In genomic region chr22:24893341-24894070, GRCh38 we compare ENCODE assay signal across 15 cellular contexts. TPM values are rescaled to one million over a fixed set of nuclear protein-coding genes. Genes with fewer than 3 reads are reported as not detected.
DNase-seq lines count a peak whose midpoint lies in the region; ATAC-seq and TF ChIP-seq lines count a peak whose summit lies in the region.
"Had no signal": no experiment of that assay in that cellular context is flagged by ENCODE, and none has a peak within 500 bp of the region (broad histone marks: within the 10 kb centered on the region; RNA-seq: fewer than 3 reads in every experiment).

No MANE protein-coding gene starts in this region.

- intact Hi-C loops in heart right ventricle (cut with DNase I) (loop anchor here in 1 of 10 donors (5.0 kb wide), 1 partner anchor 86 kb away; the partner anchor contains the start of gene SGSM1), left cardiac atrium (cut with DNase I) (no loop called here)

- H3K27me3 Mint-ChIP-seq in effector memory CD8-positive, alpha-beta T cell: peaks cover 8 to 12% of the 10 kb centered on the region in 2 donors
- H3K27me3 Mint-ChIP-seq: brain had no signal

- peak overlapping the region; percentile 47 to 84 (median 78) for H3K27ac ChIP-seq in heart right ventricle
- H3K27ac ChIP-seq in duodenal mucosa (ENCODE audit: low read depth, low read length): peak overlapping the region; percentile 47
- peak overlapping the region; percentile 72 for H3K27ac ChIP-seq in urinary bladder (ENCODE audit: low read depth)
- H3K27ac ChIP-seq: SK-N-MC had no signal

- peaks cover 5% of the 10 kb centered on the region for H3K36me3 Mint-ChIP-seq in effector memory CD8-positive, alpha-beta T cell (ENCODE audit: insufficient read depth)

- no peaks in the 10 kb centered on the region for H3K9me3 ChIP-seq in heart right ventricle
- no peaks in the 10 kb centered on the region for H3K9me3 ChIP-seq in duodenal mucosa (ENCODE audit: control insufficient read depth in 1 of 2, low read length in 2 of 2)
- no peaks in the 10 kb centered on the region for H3K9me3 ChIP-seq in mucosa of stomach (ENCODE audit: control insufficient read depth, low read length)

- H3K4me1 ChIP-seq in heart right ventricle: peaks cover 3 to 23% (median 18%) of the 10 kb centered on the region in 9 donors
- peaks cover 18 to 19% of the 10 kb centered on the region in 2 donors for H3K4me1 ChIP-seq in duodenal mucosa (ENCODE audit: control insufficient read depth in 1 of 2, insufficient read depth in 2 of 2, low read length in 2 of 2)
- peaks cover 20% of the 10 kb centered on the region for H3K4me1 ChIP-seq in mucosa of stomach (ENCODE audit: control insufficient read depth, insufficient read depth, low read length)
- no peaks in the 10 kb centered on the region for H3K4me1 ChIP-seq in urinary bladder (ENCODE audit: insufficient read depth)

- TF ChIP-seq CTCF in heart right ventricle (IDR thresholded peaks at IDR 0.05): no peak

- no peak overlapping the region for H3K27ac Mint-ChIP-seq in effector memory CD8-positive, alpha-beta T cell

- ATAC-seq in heart right ventricle (no peak), left cardiac atrium (no peak), GM18517 (IDR thresholded peaks at IDR 0.05; ENCODE audit: unreplicated experiment) (no peak)
- no peak for ATAC-seq in effector memory CD8-positive, alpha-beta T cell (replicated peaks)

- H3K9ac ChIP-seq in duodenal mucosa (ENCODE audit: low read depth in 1 of 2, low read length in 2 of 2) (no peak overlapping the region), mucosa of stomach (ENCODE audit: low read length) (peak overlapping the region; percentile 58)

- no peaks in the 10 kb centered on the region for H3K9me3 Mint-ChIP-seq in effector memory CD8-positive, alpha-beta T cell
- H3K9me3 Mint-ChIP-seq: brain had no signal

- no peak overlapping the region for H3K4me3 ChIP-seq in heart right ventricle
- H3K4me3 ChIP-seq in duodenal mucosa (ENCODE audit: low read depth in 1 of 2, low read length in 2 of 2): no peak overlapping the region
- H3K4me3 ChIP-seq in mucosa of stomach (ENCODE audit: low read length): no peak overlapping the region
- H3K4me3 ChIP-seq in urinary bladder (ENCODE audit: low read depth, low read length): no peak overlapping the region
- H3K4me3 ChIP-seq: SK-N-MC had no signal

- no peaks in the 10 kb centered on the region for H3K4me1 Mint-ChIP-seq in effector memory CD8-positive, alpha-beta T cell (ENCODE audit: low read depth in 2 of 2)

- H3K36me3 ChIP-seq in heart right ventricle (peaks cover 0 to 11% (median 0%) of the 10 kb centered on the region in 9 donors), duodenal mucosa (ENCODE audit: control insufficient read depth in 1 of 2, insufficient read depth in 2 of 2, low read length in 2 of 2) (peaks cover 0 to 3% of the 10 kb centered on the region in 2 donors), mucosa of stomach (ENCODE audit: control insufficient read depth, insufficient read depth, low read length) (no peaks in the 10 kb centered on the region), urinary bladder (ENCODE audit: insufficient read depth) (no peaks in the 10 kb centered on the region)

- WGBS in heart right ventricle, 2 donors: 92 to 95% methylated on average over 20 of the region's 20 CpGs
- 94% methylated on average over 20 of the region's 20 CpGs for WGBS in urinary bladder

- DNase-seq in heart right ventricle (peak in 1 of 2 donors; percentile 16), left cardiac atrium (no peak), HK-2 (ENCODE audit: unreplicated experiment) (no peak)
- DNase-seq in effector memory CD8-positive, alpha-beta T cell: no peak
- DNase-seq: NCI-H187 had no signal

- H3K4me3 Mint-ChIP-seq in effector memory CD8-positive, alpha-beta T cell: no peak overlapping the region

- H3K27me3 ChIP-seq in heart right ventricle (no peaks in the 10 kb centered on the region), duodenal mucosa (ENCODE audit: control insufficient read depth in 1 of 2, insufficient read depth in 2 of 2, low read length in 2 of 2) (no peaks in the 10 kb centered on the region), mucosa of stomach (ENCODE audit: control insufficient read depth, insufficient read depth, low read length) (no peaks in the 10 kb centered on the region)

RNA-seq across cellular contexts. Expression of gene LHFPL7, which starts 53.0 kb away (rescaled TPM):
- total RNA-seq in heart right ventricle (not detected), left cardiac atrium (not detected), urinary bladder (not detected)
- polyA plus RNA-seq in heart right ventricle (not detected), urinary bladder (not detected)
- total RNA-seq: activated CD8-positive, alpha-beta memory T cell treated with anti-CD3 and anti-CD28 coated beads for 36 hours had no signal
- polyA plus RNA-seq: AG04450, neural cell, small intestine had no signal

RNA-seq across cellular contexts. Expression of gene KIAA1671, which starts 59.0 kb away (rescaled TPM):
- 10 to 100 TPM in 9 of 10 donors, 1 to 10 TPM in 1; 8.9 to 26.2 (median 14.0) TPM for total RNA-seq in heart right ventricle
- polyA plus RNA-seq in heart right ventricle: 1 to 10 TPM; 2.9 to 5.7 TPM
- total RNA-seq in left cardiac atrium: 10 to 100 TPM; 18.2 to 20.7 TPM
- total RNA-seq in urinary bladder: 19.0 TPM
- 13.0 TPM for polyA plus RNA-seq in urinary bladder
